21 cellular contexts compared by ENCODE assay signal in the genomic region with DNA sequence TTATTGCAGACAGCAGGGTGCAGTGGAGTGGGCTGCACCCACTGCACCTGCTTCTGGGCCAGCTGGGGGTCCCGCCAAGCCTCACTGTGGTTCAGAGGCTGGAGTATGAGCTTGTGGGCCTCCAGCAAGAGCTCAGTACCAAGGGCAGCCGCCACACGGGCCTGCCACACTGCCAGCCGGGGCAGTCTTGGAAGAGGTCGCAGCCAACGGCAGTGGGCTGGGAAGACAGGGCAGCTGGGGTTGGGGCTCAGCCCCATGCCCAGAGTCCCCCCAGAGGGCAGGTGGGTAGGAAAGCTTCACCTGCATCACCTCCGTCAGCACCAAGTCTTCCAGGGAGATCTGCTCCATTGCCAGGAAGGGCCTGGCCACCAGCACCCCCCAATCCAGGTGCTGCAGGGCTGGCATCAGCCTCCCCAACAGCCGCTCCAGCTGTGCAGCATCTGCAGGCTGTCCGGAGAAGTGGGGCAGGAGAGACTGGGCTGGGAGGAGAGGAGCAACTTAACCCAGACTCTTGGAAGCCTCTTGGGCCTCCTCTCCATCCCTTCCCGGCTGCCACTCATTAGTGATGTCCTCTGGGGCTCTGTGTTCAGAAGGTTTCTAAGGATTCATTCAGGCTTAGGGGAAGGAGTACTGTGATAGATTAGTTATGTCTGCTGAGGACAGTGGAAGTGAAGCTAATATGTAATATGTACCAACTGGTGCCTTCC. TPM values are rescaled to one million over a fixed set of nuclear protein-coding genes. Genes with fewer than 3 reads are reported as not detected.
"Had no signal": no experiment of that assay in that cellular context is flagged by ENCODE, and none has a peak within 500 bp of the region (broad histone marks: within the 10 kb centered on the region; RNA-seq: fewer than 3 reads in every experiment).

No MANE protein-coding gene starts in this region.

- H3K27ac ChIP-seq: ovary, testis, upper lobe of left lung had no signal

- FAIRE-seq: frontal cortex had no signal

- H3K27me3 ChIP-seq: ascending aorta, breast epithelium, heart left ventricle, ovary, testis, upper lobe of left lung had no signal

- H3K36me3 ChIP-seq: ascending aorta, breast epithelium, heart left ventricle, ovary, upper lobe of left lung had no signal

- H3K4me1 ChIP-seq: upper lobe of left lung had no signal

- ATAC-seq: activated CD4-positive, CD25-positive, alpha-beta regulatory T cell treated with anti-CD3 and anti-CD28 coated beads, Interleukin-2, amount 50 U/mL, for 24 hours; effector memory CD8-positive, alpha-beta T cell; sciatic nerve had no signal

- H3K9me3 ChIP-seq: ascending aorta, breast epithelium, heart left ventricle, ovary, testis, upper lobe of left lung had no signal

- H3K4me3 ChIP-seq: ascending aorta, breast epithelium, heart left ventricle, ovary, testis, upper lobe of left lung had no signal

- DNase-seq: activated CD4-positive, alpha-beta T cell treated with anti-CD3 and anti-CD28 coated beads, Interleukin-2, amount 50 U/mL, for 4 hours; activated naive CD4-positive, alpha-beta T cell treated with anti-CD3 and anti-CD28 coated beads, Interleukin-2, amount 10 ng/mL, durations not matched to agents 7 days and 5 days; activated T-cell treated with anti-CD3 and anti-CD28 coated beads for 4 hours; dermis blood vessel endothelial cell; effector memory CD8-positive, alpha-beta T cell; heart left ventricle; immature natural killer cell; ovary; T-helper 1 cell; T1000; testis had no signal

RNA-seq across cellular contexts. Expression of a gene that starts 1.1 kb away (rescaled TPM):
- total RNA-seq: ascending aorta, breast epithelium, cerebellum, dermis blood vessel endothelial cell, epithelial cell of proximal tubule, frontal cortex, heart left ventricle, lower leg skin, ovary, pulmonary artery endothelial cell, sciatic nerve, upper lobe of left lung had no signal
- polyA plus RNA-seq: heart left ventricle, immature natural killer cell, ovary had no signal

RNA-seq across cellular contexts. Expression of a gene that starts 26.4 kb away (rescaled TPM):
- total RNA-seq: ascending aorta, breast epithelium, cerebellum, dermis blood vessel endothelial cell, epithelial cell of proximal tubule, sciatic nerve had no signal
- polyA plus RNA-seq: immature natural killer cell had no signal

RNA-seq across cellular contexts. Expression of a gene that starts 39.7 kb away (rescaled TPM):
- total RNA-seq: ascending aorta, epithelial cell of proximal tubule had no signal
